23 cellular contexts compared by ENCODE assay signal in genomic region chr4:99658666-99659065, GRCh38. TPM values are rescaled to one million over a fixed set of nuclear protein-coding genes. Genes with fewer than 3 reads are reported as not detected.
A peak's percentile ranks its signal among the peaks of the same experiment; 100 is the strongest.
DNase-seq lines count a peak whose midpoint lies in the region; ATAC-seq and TF ChIP-seq lines count a peak whose summit lies in the region.
"Had no signal": no experiment of that assay in that cellular context is flagged by ENCODE, and none has a peak within 500 bp of the region (broad histone marks: within the 10 kb centered on the region; RNA-seq: fewer than 3 reads in every experiment).

No MANE protein-coding gene starts in this region.

- H3K27ac ChIP-seq in left ventricle myocardium inferior (replicated peaks) (peak overlapping the region; percentile 68), right cardiac atrium (ENCODE audit: low read length) (peak overlapping the region; percentile 84), rectal smooth muscle tissue (ENCODE audit: low read depth, low read length) (peak overlapping the region; percentile 11), tibial nerve (no peak overlapping the region)
- H3K27ac ChIP-seq: BLaER1 had no signal

- no peaks in the 10 kb centered on the region for H3K27me3 ChIP-seq in left ventricle myocardium inferior (ENCODE audit: low read depth)
- no peaks in the 10 kb centered on the region for H3K27me3 ChIP-seq in right cardiac atrium (ENCODE audit: control insufficient read depth, insufficient read depth)
- H3K27me3 ChIP-seq in rectal smooth muscle tissue (ENCODE audit: control insufficient read depth, insufficient read depth, low read length): no peaks in the 10 kb centered on the region
- H3K27me3 ChIP-seq in tibial nerve: no peaks in the 10 kb centered on the region
- H3K27me3 ChIP-seq: BLaER1 had no signal

- no peak overlapping the region for H3K9ac ChIP-seq in rectal smooth muscle tissue (ENCODE audit: low read length)
- H3K9ac ChIP-seq: BLaER1 had no signal

- no peak for TF ChIP-seq EP300 in tibial nerve (IDR thresholded peaks at IDR 0.05)

- no peaks in the 10 kb centered on the region for H3K36me3 ChIP-seq in left ventricle myocardium inferior
- no peaks in the 10 kb centered on the region for H3K36me3 ChIP-seq in rectal smooth muscle tissue (ENCODE audit: control insufficient read depth, insufficient read depth, low read length)
- H3K36me3 ChIP-seq in tibial nerve: no peaks in the 10 kb centered on the region
- H3K36me3 ChIP-seq: BLaER1 had no signal

- H3K4me1 ChIP-seq in left ventricle myocardium inferior (peaks cover 35% of the 10 kb centered on the region), right cardiac atrium (ENCODE audit: control insufficient read depth, insufficient read depth, low read length) (peaks cover 3% of the 10 kb centered on the region), rectal smooth muscle tissue (ENCODE audit: control insufficient read depth, insufficient read depth, low read length) (peaks cover 9% of the 10 kb centered on the region), tibial nerve (no peaks in the 10 kb centered on the region)

- 67% methylated on average over 4 of the region's 4 CpGs for WGBS in right cardiac atrium
- 62 to 68% methylated on average over 4 of the region's 4 CpGs for WGBS in tibial nerve, 2 donors

- no peak for TF ChIP-seq POLR2A in tibial nerve (IDR thresholded peaks at IDR 0.05)

- ATAC-seq in left ventricle myocardium superior: no peak
- ATAC-seq in right cardiac atrium: no peak
- ATAC-seq: HepG2, PC-3 had no signal

- H3K4me3 ChIP-seq in left ventricle myocardium inferior (no peak overlapping the region), right cardiac atrium (ENCODE audit: low read length) (no peak overlapping the region), rectal smooth muscle tissue (ENCODE audit: low read length) (no peak overlapping the region), tibial nerve (no peak overlapping the region)
- H3K4me3 ChIP-seq: BLaER1 had no signal

- in situ Hi-C loops in G401 (cut with HindIII; ENCODE audit: low sequenced_read_pairs): no loop called here

- DNase-seq in left ventricle myocardium inferior (no peak), left ventricle myocardium superior (no peak), right cardiac atrium (no peak), G401 (ENCODE audit: low spot score) (no peak), tibial nerve (ENCODE audit: low spot score in 2 of 2) (no peak)
- DNase-seq in stimulated activated naive CD4-positive, alpha-beta T cell treated with Interleukin-2 at 50 U/mL for 16 hours (lab: John Stamatoyannopoulos, UW): no peak
- DNase-seq: CD4-positive, CD25-positive, alpha-beta regulatory T cell; DMS153; DND-41; Karpas-422; MV-4-11; NCI-H1105 treated with DMSO at 0.1 percent for 48 hours; NCI-H146; NCI-H1930; NCI-H2107; NCI-H748 treated with DMSO at 0.1 percent for 48 hours; PC-3; SHP77 had no signal

- no peak for TF ChIP-seq CTCF in left ventricle myocardium inferior (IDR thresholded peaks at IDR 0.05; ENCODE audit: borderline replicate concordance)
- TF ChIP-seq CTCF in tibial nerve (IDR thresholded peaks at IDR 0.05): no peak

- intact Hi-C loops in left ventricle myocardium inferior (cut with micrococcal nuclease) (no loop called here), left ventricle myocardium superior (cut with micrococcal nuclease) (no loop called here), right cardiac atrium (cut with DNase I) (no loop called here)

- H3K9me3 ChIP-seq in left ventricle myocardium inferior (replicated peaks) (no peaks in the 10 kb centered on the region), right cardiac atrium (ENCODE audit: control insufficient read depth, low read length) (no peaks in the 10 kb centered on the region), tibial nerve (no peaks in the 10 kb centered on the region)
- H3K9me3 ChIP-seq: BLaER1 had no signal

RNA-seq across cellular contexts. Expression of gene C4orf54, which starts 1.0 kb away (rescaled TPM):
- total RNA-seq in left ventricle myocardium inferior (1.2 TPM), left ventricle myocardium superior (0.77 TPM), right cardiac atrium (1 to 10 TPM in 2 of 4 donors, under 1 TPM in 2; 0.68 to 10.0 (median 1.4) TPM), tibial nerve (not detected)
- 2.2 TPM for polyA plus RNA-seq in right cardiac atrium
- not detected in 2 replicates for total RNA-seq in G401 (2014; rRNA removed; shearing (Covaris generic))
- total RNA-seq: CD4-positive, CD25-positive, alpha-beta regulatory T cell; HepG2; HT1080 had no signal
- polyA plus RNA-seq: AG04450; CD4-positive, CD25-positive, alpha-beta regulatory T cell; HepG2 had no signal

Comparison
In these comparisons a context has a peak if more than half of its experiments do, and no peak if none do; other contexts are left out.
1. H3K27ac ChIP-seq: peak in left ventricle myocardium inferior (single experiment), right cardiac atrium (single experiment) and rectal smooth muscle tissue (single experiment); none in tibial nerve (0 of 4).